In the genomic region with DNA sequence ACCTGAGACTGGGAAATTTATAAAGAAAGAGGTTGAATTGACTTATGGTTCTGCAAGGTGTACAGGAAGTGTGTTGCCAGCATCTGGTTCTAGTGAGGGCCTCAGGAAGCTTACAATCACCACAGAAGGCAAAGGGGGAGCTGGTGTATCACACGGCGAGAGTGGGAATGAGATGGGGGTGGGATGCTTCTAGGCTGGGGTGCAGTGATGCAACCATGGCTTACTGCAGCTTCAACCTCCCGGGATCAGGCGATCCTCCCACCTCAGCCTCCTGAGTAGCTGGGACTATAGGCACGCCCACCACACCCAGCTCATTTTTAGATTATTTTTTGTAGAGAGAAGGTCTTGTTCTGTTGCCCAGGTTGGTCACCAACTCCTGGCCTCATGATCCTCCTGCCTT, we compare ENCODE assay signal across 19 cellular contexts.
DNase-seq lines count a peak whose midpoint lies in the region; FAIRE-seq and TF ChIP-seq lines count a peak whose summit lies in the region.
"Had no signal": no experiment of that assay in that cellular context is flagged by ENCODE, and none has a peak within 500 bp of the region (broad histone marks: within the 10 kb centered on the region; RNA-seq: fewer than 3 reads in every experiment).

No MANE protein-coding gene starts in this region.

- H4K91ac ChIP-seq in trophoblast cell (ENCODE audit: low read depth, low read length), result peak overlapping the region; percentile 45

- H3K27ac Mint-ChIP-seq in chondrocyte (ENCODE audit: unreplicated experiment), result peak overlapping the region; percentile 85
- H3K27ac Mint-ChIP-seq: CD4-positive, CD25-positive, alpha-beta regulatory T cell had no signal

- H3K36me3 ChIP-seq in HEK293 (ENCODE audit: control insufficient read depth in 2 of 2, insufficient read depth in 1 of 2, low read length in 2 of 2) (peaks cover 0 to 5% of the 10 kb centered on the region in 2 experiments; a peak in 2 of 3 replicates), kidney (ENCODE audit: control insufficient read depth in 1 of 2, insufficient read depth in 2 of 2, low read length in 2 of 2) (no peaks in the 10 kb centered on the region), trophoblast cell (ENCODE audit: control insufficient read depth in 1 of 2, insufficient read depth in 2 of 2, low read length in 2 of 2) (peaks cover 0 to 5% of the 10 kb centered on the region in 2 experiments)

- H3K4me1 ChIP-seq in HEK293 (ENCODE audit: control insufficient read depth, insufficient read depth, low read length) (peaks cover 12% of the 10 kb centered on the region), kidney (ENCODE audit: control insufficient read depth in 1 of 2, insufficient read depth in 1 of 2, low read depth in 1 of 2, low read length in 2 of 2) (peaks cover 24 to 40% of the 10 kb centered on the region in 2 donors), trophoblast cell (ENCODE audit: control insufficient read depth in 1 of 2, insufficient read depth in 2 of 2, low read length in 2 of 2) (peaks cover 28% of the 10 kb centered on the region in 2 experiments)

- no peak for FAIRE-seq in kidney (lab: Jason Lieb, UNC)
- FAIRE-seq: A549 had no signal

- H2BK12ac ChIP-seq in trophoblast cell (ENCODE audit: low read length), result peak overlapping the region; percentile 37

- peaks cover 16% of the 10 kb centered on the region for H3K79me1 ChIP-seq in trophoblast cell (ENCODE audit: low read length)

- intact Hi-C loops in kidney (cut with DNase I), result no loop called here

- DNase-seq in chondrocyte (ENCODE audit: low spot score) (no peak), kidney (no peak), trophoblast cell (no peak), SW480 (ENCODE audit: low spot score) (no peak), HT-29 (ENCODE audit: low spot score) (no peak)
- DNase-seq in central memory CD4-positive, alpha-beta T cell, result no peak
- DNase-seq: CD4-positive, CD25-positive, alpha-beta regulatory T cell; DMS79; KBM-7; MM.1S; NCI-H1048; NCI-H1417 treated with DMSO at 0.1 percent for 48 hours; NCI-H187; NCI-H2107; NCI-H2227 treated with DMSO at 0.1 percent for 48 hours; NCI-H510A; NCI-H748 treated with DMSO at 0.1 percent for 48 hours had no signal

- H3K4me3 Mint-ChIP-seq in chondrocyte (ENCODE audit: unreplicated experiment), result no peak overlapping the region
- H3K4me3 Mint-ChIP-seq: CD4-positive, CD25-positive, alpha-beta regulatory T cell had no signal

- peaks cover 4% of the 10 kb centered on the region for H3K79me2 ChIP-seq in trophoblast cell (ENCODE audit: control insufficient read depth, insufficient read depth, low read length, poor library complexity)

- no peaks in the 10 kb centered on the region for H3K9me3 ChIP-seq in HEK293 (ENCODE audit: control insufficient read depth, insufficient read depth, low read depth, low read length)
- H3K9me3 ChIP-seq in kidney (ENCODE audit: control insufficient read depth in 1 of 2, low read length in 2 of 2), result no peaks in the 10 kb centered on the region
- H3K9me3 ChIP-seq in trophoblast cell (ENCODE audit: insufficient read depth, low read depth, low read length), result no peaks in the 10 kb centered on the region
- H3K9me3 ChIP-seq: A549 had no signal

- H3K9ac ChIP-seq in kidney (ENCODE audit: low read length in 2 of 2) (no peak overlapping the region), trophoblast cell (ENCODE audit: low read length) (no peak overlapping the region)

- WGBS in trophoblast cell (ENCODE audit: extremely low coverage, insufficient coverage, insufficient read length), result no CpG with 5 or more reads among the region's 5 CpGs

- H3K4me1 Mint-ChIP-seq in chondrocyte (ENCODE audit: low read depth), result peaks cover 36% of the 10 kb centered on the region

- no peak overlapping the region for H2AK5ac ChIP-seq in trophoblast cell (ENCODE audit: low read length)

- no peak overlapping the region for H4K12ac ChIP-seq in trophoblast cell (ENCODE audit: low read depth, low read length)

- H3K27me3 Mint-ChIP-seq in chondrocyte (ENCODE audit: low read depth), result no peaks in the 10 kb centered on the region
- H3K27me3 Mint-ChIP-seq: CD4-positive, CD25-positive, alpha-beta regulatory T cell had no signal

- H4K8ac ChIP-seq in trophoblast cell (ENCODE audit: low read depth, low read length), result no peak overlapping the region

- no peak overlapping the region for H3K4ac ChIP-seq in trophoblast cell (ENCODE audit: low read depth, low read length)

- CTCF ChIA-PET in HEK293 (lab: Yijun Ruan, JAX), result interaction anchor here (0.6 to 1.8 kb wide), 5 partner anchors 32 to 291 kb away, joined by 3 to 7 read pairs (median 3); no protein-coding TSS in a partner anchor

- no peaks in the 10 kb centered on the region for H3K9me3 Mint-ChIP-seq in chondrocyte (ENCODE audit: low read depth)

- H3K27ac ChIP-seq in HEK293 (ENCODE audit: extremely low read depth, low read depth, low read length), result no peak overlapping the region
- peak overlapping the region; percentile 49 to 60 for H3K27ac ChIP-seq in kidney (ENCODE audit: low read depth in 2 of 2, low read length in 2 of 2)
- H3K27ac ChIP-seq in trophoblast cell (ENCODE audit: low read depth, low read length), result no peak overlapping the region

- no peak overlapping the region for H2BK120ac ChIP-seq in trophoblast cell (ENCODE audit: insufficient read depth, low read length, poor library complexity)

- POLR2A ChIA-PET in HEK293 (lab: Yijun Ruan, JAX), result interaction anchor here (0.6 to 0.7 kb wide), 3 partner anchors 63 to 813 kb away, joined by 4 to 9 read pairs (median 5); no protein-coding TSS in a partner anchor

- H3K14ac ChIP-seq in trophoblast cell (ENCODE audit: low read length), result no peak overlapping the region

- no peak overlapping the region for H3K23ac ChIP-seq in trophoblast cell (ENCODE audit: low read length)

- H2BK5ac ChIP-seq in trophoblast cell (ENCODE audit: low read depth, low read length, poor library complexity), result no peak overlapping the region

- H3K4me2 ChIP-seq in trophoblast cell (ENCODE audit: low read length), result no peak overlapping the region

- no peak overlapping the region for H2AFZ ChIP-seq in trophoblast cell (ENCODE audit: insufficient read depth, low read length, poor library complexity)

- no peaks in the 10 kb centered on the region for H3K27me3 ChIP-seq in trophoblast cell (ENCODE audit: insufficient read depth, low read length)

- TF ChIP-seq CTCF in HEK293 (tag by site-specific recombination; IDR thresholded peaks at IDR 0.05) (no peak), chondrocyte (IDR thresholded peaks at IDR 0.05) (no peak), kidney (IDR thresholded peaks at IDR 0.05; ENCODE audit: borderline replicate concordance, extremely low read depth, insufficient read depth) (no peak)

- H3K4me3 ChIP-seq in HEK293 (ENCODE audit: low read depth, low read length) (no peak overlapping the region), kidney (ENCODE audit: low read length in 2 of 2) (no peak overlapping the region), trophoblast cell (ENCODE audit: low read depth, low read length) (no peak overlapping the region)
- H3K4me3 ChIP-seq: A549 had no signal

- no peaks in the 10 kb centered on the region for H3K36me3 Mint-ChIP-seq in chondrocyte (ENCODE audit: low read depth)
- H3K36me3 Mint-ChIP-seq: CD4-positive, CD25-positive, alpha-beta regulatory T cell had no signal

- H3K18ac ChIP-seq in trophoblast cell (ENCODE audit: low read length), result no peak overlapping the region

TF ChIP-seq in HEK293, 187 proteins besides CTCF, POLR2A, EP300 and RAD21:
- peak; percentile 57; the same call in 1 of the 2 replicates for TF ChIP-seq KLF1 (tag by site-specific recombination; IDR thresholded peaks at IDR 0.05)
- 0 out of 2 replicates have a peak, but pooled peaks have one; percentile 18 for TF ChIP-seq ZFHX2 (tag by site-specific recombination; conservative IDR thresholded peaks at IDR 0.05)
- no peak for TF ChIP-seq ZNF747 (tag by site-specific recombination; IDR thresholded peaks at IDR 0.05)
TF ChIP-seq in HEK293: peak in this region for 2.

Comparison
In these comparisons a context has a peak if more than half of its experiments do, and no peak if none do; other contexts are left out.
1. H3K27ac ChIP-seq: peak in kidney (2 of 2); none in HEK293 (single experiment) and trophoblast cell (single experiment).